Comparison of ENCODE assay signal across 11 cellular contexts in genomic region chr1:219090618-219091017, GRCh38.
A peak's percentile ranks its signal among the peaks of the same experiment; 100 is the strongest.
DNase-seq lines count a peak whose midpoint lies in the region; ATAC-seq and TF ChIP-seq lines count a peak whose summit lies in the region.
"Had no signal": no experiment of that assay in that cellular context is flagged by ENCODE, and none has a peak within 500 bp of the region (broad histone marks: within the 10 kb centered on the region; RNA-seq: fewer than 3 reads in every experiment).

No MANE protein-coding gene starts in this region.

- in situ Hi-C loops in transverse colon (cut with MboI; ENCODE audit: low pct_ligation_motif_present in 1 of 4, low pct_unique_long_range_greater_than_20kb in 1 of 4, low sequenced_read_pairs in 3 of 4) = no loop called here

- TF ChIP-seq EP300 in transverse colon (IDR thresholded peaks at IDR 0.05; ENCODE audit: low read depth) = no peak

- H3K9me3 ChIP-seq in lower lobe of right lung = peaks cover 6% of the 10 kb centered on the region
- H3K9me3 ChIP-seq in heart left ventricle = peaks cover 0 to 14% (median 0%) of the 10 kb centered on the region in 12 donors
- H3K9me3 ChIP-seq in transverse colon = peaks cover 0 to 6% of the 10 kb centered on the region in 2 donors

- no peak for TF ChIP-seq CTCF in lower lobe of right lung (IDR thresholded peaks at IDR 0.05)
- no peak for TF ChIP-seq CTCF in heart left ventricle (IDR thresholded peaks at IDR 0.05)
- no peak for TF ChIP-seq CTCF in transverse colon (IDR thresholded peaks at IDR 0.05)

- H3K36me3 ChIP-seq in lower lobe of right lung (no peaks in the 10 kb centered on the region), heart left ventricle (no peaks in the 10 kb centered on the region), transverse colon (no peaks in the 10 kb centered on the region)

- no peak for TF ChIP-seq POLR2A in heart left ventricle (IDR thresholded peaks at IDR 0.05)
- no peak for TF ChIP-seq POLR2A in transverse colon (IDR thresholded peaks at IDR 0.05)

- no peaks in the 10 kb centered on the region for H3K27me3 ChIP-seq in lower lobe of right lung (ENCODE audit: low read depth)
- no peaks in the 10 kb centered on the region for H3K27me3 ChIP-seq in heart left ventricle
- no peaks in the 10 kb centered on the region for H3K27me3 ChIP-seq in transverse colon
- H3K27me3 ChIP-seq: foreskin keratinocyte had no signal

- peak overlapping the region; percentile 26 for H3K27ac ChIP-seq in lower lobe of right lung
- peak overlapping the region in 1 of 12 donors; percentile 1 for H3K27ac ChIP-seq in heart left ventricle
- H3K27ac ChIP-seq in transverse colon = no peak overlapping the region
- H3K27ac ChIP-seq: foreskin keratinocyte had no signal

- DNase-seq in lower lobe of right lung (no peak), heart left ventricle (no peak), NCI-H1092 (lab: John Stamatoyannopoulos, UW) (no peak), transverse colon (no peak)
- DNase-seq in activated T-cell treated with anti-CD3 and anti-CD28 coated beads, Interleukin-2, amount 50 U/mL, for 48 hours = no peak
- DNase-seq: activated CD8-positive, alpha-beta T cell treated with anti-CD3 and anti-CD28 coated beads, Interleukin-2, amount 10 ng/mL, durations not matched to agents 7 days and 5 days; foreskin keratinocyte; NK-92 treated with Interleukin-12 subunit alpha and Interleukin-12 subunit beta, amount 100 ng/mL, for 24 hours had no signal

- no peak overlapping the region for H3K4me3 ChIP-seq in lower lobe of right lung
- H3K4me3 ChIP-seq in heart left ventricle = no peak overlapping the region
- no peak overlapping the region for H3K4me3 ChIP-seq in transverse colon

- 83 to 90% (median 88%) methylated on average over 1 of the region's 1 CpG for WGBS in heart left ventricle, 4 donors
- 77 to 92% methylated on average over 1 of the region's 1 CpG for WGBS in transverse colon (ENCODE audit: low coverage in 1 of 2), 2 donors

- ATAC-seq in GM18873 (IDR thresholded peaks at IDR 0.05; ENCODE audit: low FRiP score, unreplicated experiment) = peak; percentile 79
- ATAC-seq in HG02642 (IDR thresholded peaks at IDR 0.05; ENCODE audit: poor library complexity, unreplicated experiment) = peak; percentile 65
- peak; percentile 66 for ATAC-seq in HG03558 (IDR thresholded peaks at IDR 0.05; ENCODE audit: extremely low read depth, unreplicated experiment)
- ATAC-seq in lower lobe of right lung = no peak
- no peak for ATAC-seq in heart left ventricle
- ATAC-seq: activated CD8-positive, alpha-beta T cell treated with anti-CD3 and anti-CD28 coated beads, Interleukin-2, amount 10 ng/mL, durations not matched to agents 7 days and 5 days; foreskin keratinocyte had no signal

- intact Hi-C loops in lower lobe of right lung (cut with DNase I) (no loop called here), heart left ventricle (cut with DNase I) (no loop called here), transverse colon (cut with DNase I; ENCODE audit: low total_unique reads) (no loop called here)

- H3K4me1 ChIP-seq in lower lobe of right lung (no peaks in the 10 kb centered on the region), heart left ventricle (peaks cover 0 to 30% (median 0%) of the 10 kb centered on the region in 12 donors), transverse colon (no peaks in the 10 kb centered on the region)
- H3K4me1 ChIP-seq: foreskin keratinocyte had no signal

Comparison
In these comparisons a context has a peak if more than half of its experiments do, and no peak if none do; other contexts are left out.
1. ATAC-seq: peak in GM18873 (single experiment), HG02642 (single experiment) and HG03558 (single experiment); none in lower lobe of right lung (0 of 2) and heart left ventricle (0 of 4).